2 cellular contexts compared by ENCODE assay signal in the genomic region with DNA sequence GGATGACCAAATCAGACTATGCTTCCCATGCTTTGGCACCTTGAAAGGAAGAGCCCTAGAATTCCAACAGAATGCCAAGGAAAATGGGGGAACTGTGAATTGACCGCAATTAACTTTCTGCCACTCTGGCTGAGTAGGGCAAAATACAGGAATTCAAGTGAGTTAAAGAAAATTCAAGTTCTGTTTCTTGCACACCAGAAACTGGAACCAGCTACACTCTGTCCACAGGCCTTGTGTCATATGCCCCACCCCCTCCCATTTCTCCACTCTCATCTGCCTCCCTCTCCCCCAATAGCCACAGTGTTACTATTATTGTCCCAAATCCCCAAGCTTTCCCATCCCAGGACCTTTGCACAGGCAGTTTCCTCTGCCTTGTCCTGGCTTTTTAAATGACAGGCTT.
TF ChIP-seq lines count a peak whose summit lies in the region.

No MANE protein-coding gene starts in this region.

TF ChIP-seq in IMR-90, 13 proteins besides CTCF, POLR2A, EP300 and RAD21:
- TF ChIP-seq BHLHE40 (IDR thresholded peaks at IDR 0.05; ENCODE audit: low read depth, low read length) (no peak), CEBPB (IDR thresholded peaks at IDR 0.05; ENCODE audit: low read depth, low read length) (no peak), MAZ (IDR thresholded peaks at IDR 0.05; ENCODE audit: borderline replicate concordance, low read depth, low read length) (no peak), RCOR1 (IDR thresholded peaks at IDR 0.05; ENCODE audit: insufficient replicate concordance, low read length) (no peak), CHD1 (IDR thresholded peaks at IDR 0.05; ENCODE audit: low read depth, low read length) (no peak), MXI1 (IDR thresholded peaks at IDR 0.05; ENCODE audit: borderline replicate concordance, low read depth, low read length) (no peak), FOS (IDR thresholded peaks at IDR 0.05; ENCODE audit: low read depth, low read length) (no peak), MAFK (IDR thresholded peaks at IDR 0.05; ENCODE audit: low read depth, low read length) (no peak), RFX5 (IDR thresholded peaks at IDR 0.05; ENCODE audit: low read depth, low read length) (no peak), SMC3 (IDR thresholded peaks at IDR 0.05; ENCODE audit: low read depth, low read length) (no peak), NFE2L2 (IDR thresholded peaks at IDR 0.05; ENCODE audit: low read depth, low read length) (no peak)
- TF ChIP-seq, protein P1, sequence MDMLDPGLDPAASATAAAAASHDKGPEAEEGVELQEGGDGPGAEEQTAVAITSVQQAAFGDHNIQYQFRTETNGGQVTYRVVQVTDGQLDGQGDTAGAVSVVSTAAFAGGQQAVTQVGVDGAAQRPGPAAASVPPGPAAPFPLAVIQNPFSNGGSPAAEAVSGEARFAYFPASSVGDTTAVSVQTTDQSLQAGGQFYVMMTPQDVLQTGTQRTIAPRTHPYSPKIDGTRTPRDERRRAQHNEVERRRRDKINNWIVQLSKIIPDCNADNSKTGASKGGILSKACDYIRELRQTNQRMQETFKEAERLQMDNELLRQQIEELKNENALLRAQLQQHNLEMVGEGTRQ (IDR thresholded peaks at IDR 0.05; ENCODE audit: low read depth, low read length): no peak
- TF ChIP-seq, protein P2, sequence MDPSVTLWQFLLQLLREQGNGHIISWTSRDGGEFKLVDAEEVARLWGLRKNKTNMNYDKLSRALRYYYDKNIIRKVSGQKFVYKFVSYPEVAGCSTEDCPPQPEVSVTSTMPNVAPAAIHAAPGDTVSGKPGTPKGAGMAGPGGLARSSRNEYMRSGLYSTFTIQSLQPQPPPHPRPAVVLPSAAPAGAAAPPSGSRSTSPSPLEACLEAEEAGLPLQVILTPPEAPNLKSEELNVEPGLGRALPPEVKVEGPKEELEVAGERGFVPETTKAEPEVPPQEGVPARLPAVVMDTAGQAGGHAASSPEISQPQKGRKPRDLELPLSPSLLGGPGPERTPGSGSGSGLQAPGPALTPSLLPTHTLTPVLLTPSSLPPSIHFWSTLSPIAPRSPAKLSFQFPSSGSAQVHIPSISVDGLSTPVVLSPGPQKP (IDR thresholded peaks at IDR 0.05; ENCODE audit: borderline replicate concordance, low read depth, low read length): no peak

TF ChIP-seq in GM12878, 131 proteins besides CTCF, POLR2A, EP300 and RAD21:
- TF ChIP-seq, protein P3, sequence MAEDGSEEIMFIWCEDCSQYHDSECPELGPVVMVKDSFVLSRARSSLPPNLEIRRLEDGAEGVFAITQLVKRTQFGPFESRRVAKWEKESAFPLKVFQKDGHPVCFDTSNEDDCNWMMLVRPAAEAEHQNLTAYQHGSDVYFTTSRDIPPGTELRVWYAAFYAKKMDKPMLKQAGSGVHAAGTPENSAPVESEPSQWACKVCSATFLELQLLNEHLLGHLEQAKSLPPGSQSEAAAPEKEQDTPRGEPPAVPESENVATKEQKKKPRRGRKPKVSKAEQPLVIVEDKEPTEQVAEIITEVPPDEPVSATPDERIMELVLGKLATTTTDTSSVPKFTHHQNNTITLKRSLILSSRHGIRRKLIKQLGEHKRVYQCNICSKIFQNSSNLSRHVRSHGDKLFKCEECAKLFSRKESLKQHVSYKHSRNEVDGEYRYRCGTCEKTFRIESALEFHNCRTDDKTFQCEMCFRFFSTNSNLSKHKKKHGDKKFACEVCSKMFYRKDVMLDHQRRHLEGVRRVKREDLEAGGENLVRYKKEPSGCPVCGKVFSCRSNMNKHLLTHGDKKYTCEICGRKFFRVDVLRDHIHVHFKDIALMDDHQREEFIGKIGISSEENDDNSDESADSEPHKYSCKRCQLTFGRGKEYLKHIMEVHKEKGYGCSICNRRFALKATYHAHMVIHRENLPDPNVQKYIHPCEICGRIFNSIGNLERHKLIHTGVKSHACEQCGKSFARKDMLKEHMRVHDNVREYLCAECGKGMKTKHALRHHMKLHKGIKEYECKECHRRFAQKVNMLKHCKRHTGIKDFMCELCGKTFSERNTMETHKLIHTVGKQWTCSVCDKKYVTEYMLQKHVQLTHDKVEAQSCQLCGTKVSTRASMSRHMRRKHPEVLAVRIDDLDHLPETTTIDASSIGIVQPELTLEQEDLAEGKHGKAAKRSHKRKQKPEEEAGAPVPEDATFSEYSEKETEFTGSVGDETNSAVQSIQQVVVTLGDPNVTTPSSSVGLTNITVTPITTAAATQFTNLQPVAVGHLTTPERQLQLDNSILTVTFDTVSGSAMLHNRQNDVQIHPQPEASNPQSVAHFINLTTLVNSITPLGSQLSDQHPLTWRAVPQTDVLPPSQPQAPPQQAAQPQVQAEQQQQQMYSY (CRISPR knock-in tag; IDR thresholded peaks at IDR 0.05): no peak
- TF ChIP-seq, protein P4, sequence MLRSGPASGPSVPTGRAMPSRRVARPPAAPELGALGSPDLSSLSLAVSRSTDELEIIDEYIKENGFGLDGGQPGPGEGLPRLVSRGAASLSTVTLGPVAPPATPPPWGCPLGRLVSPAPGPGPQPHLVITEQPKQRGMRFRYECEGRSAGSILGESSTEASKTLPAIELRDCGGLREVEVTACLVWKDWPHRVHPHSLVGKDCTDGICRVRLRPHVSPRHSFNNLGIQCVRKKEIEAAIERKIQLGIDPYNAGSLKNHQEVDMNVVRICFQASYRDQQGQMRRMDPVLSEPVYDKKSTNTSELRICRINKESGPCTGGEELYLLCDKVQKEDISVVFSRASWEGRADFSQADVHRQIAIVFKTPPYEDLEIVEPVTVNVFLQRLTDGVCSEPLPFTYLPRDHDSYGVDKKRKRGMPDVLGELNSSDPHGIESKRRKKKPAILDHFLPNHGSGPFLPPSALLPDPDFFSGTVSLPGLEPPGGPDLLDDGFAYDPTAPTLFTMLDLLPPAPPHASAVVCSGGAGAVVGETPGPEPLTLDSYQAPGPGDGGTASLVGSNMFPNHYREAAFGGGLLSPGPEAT (IDR thresholded peaks at IDR 0.05; ENCODE audit: low read depth): peak; percentile 15; the same call in 1 of the 2 replicates
- peak; percentile 55; the same call in 1 of the 2 replicates for TF ChIP-seq MTA3 (IDR thresholded peaks at IDR 0.05; ENCODE audit: borderline replicate concordance, low read length)
- TF ChIP-seq IKZF2 (IDR thresholded peaks at IDR 0.05): 0 out of 4 replicates have a peak, but pooled peaks of 1 of the 2 experiments have one; percentile 15
